In genomic region chr3:124034809-124035152, GRCh38 we compare ENCODE assay signal across 12 cellular contexts. TPM values are rescaled to one million over a fixed set of nuclear protein-coding genes. Genes with fewer than 3 reads are reported as not detected.
A peak's percentile ranks its signal among the peaks of the same experiment; 100 is the strongest.
DNase-seq lines count a peak whose midpoint lies in the region; ATAC-seq, FAIRE-seq and TF ChIP-seq lines count a peak whose summit lies in the region.
"Had no signal": no experiment of that assay in that cellular context is flagged by ENCODE, and none has a peak within 500 bp of the region (broad histone marks: within the 10 kb centered on the region; RNA-seq: fewer than 3 reads in every experiment).

No MANE protein-coding gene starts in this region.

- H3K4me1 Mint-ChIP-seq in chondrocyte (ENCODE audit: low read depth) (peaks cover 23% of the 10 kb centered on the region), nephron (peaks cover 20% of the 10 kb centered on the region)

- H3K36me3 Mint-ChIP-seq in chondrocyte (ENCODE audit: low read depth), result no peaks in the 10 kb centered on the region
- H3K36me3 Mint-ChIP-seq in nephron (ENCODE audit: low read depth), result no peaks in the 10 kb centered on the region

- no peaks in the 10 kb centered on the region for H3K36me3 ChIP-seq in liver (ENCODE audit: control insufficient read depth in 4 of 4, insufficient read depth in 3 of 4, low read depth in 1 of 4, low read length in 3 of 4)
- H3K36me3 ChIP-seq in HepG2 (replicated peaks in 1 of 2; ENCODE audit: control insufficient read depth in 1 of 2, insufficient read depth in 2 of 2, low read length in 2 of 2), result no peaks in the 10 kb centered on the region
- H3K36me3 ChIP-seq in aorta (ENCODE audit: control insufficient read depth in 1 of 2, insufficient read depth in 2 of 2, low read length in 1 of 2), result no peaks in the 10 kb centered on the region

- no peak for TF ChIP-seq EP300 in HepG2 (IDR thresholded peaks at IDR 0.05; ENCODE audit: low read depth in 2 of 2, low read length in 2 of 2)
- no peak for TF ChIP-seq EP300 in HepG2 (CRISPR knock-in tag; IDR thresholded peaks at IDR 0.05; ENCODE audit: borderline replicate concordance)

- H3K4me3 ChIP-seq in liver (ENCODE audit: low read depth in 1 of 3, low read length in 3 of 3), result peak overlapping the region in 1 of 3 donors; percentile 79
- H3K4me3 ChIP-seq in HepG2 (replicated peaks in 1 of 3; ENCODE audit: insufficient read depth in 1 of 3, low read depth in 2 of 3, low read length in 3 of 3), result no peak overlapping the region
- H3K4me3 ChIP-seq in aorta (ENCODE audit: low read length in 2 of 2), result peak overlapping the region; percentile 93 to 99

- no peaks in the 10 kb centered on the region for H3K79me2 ChIP-seq in HepG2 (ENCODE audit: insufficient read depth, low read length)

- CTCF ChIA-PET in HepG2 (lab: Yijun Ruan, JAX; ENCODE audit: low intra/inter-chr PET ratio, low total read pairs), result no interaction called here

- intact Hi-C loops in HepG2 (cut with micrococcal nuclease; ENCODE audit: unreplicated experiment) (loop anchor here (5.0 kb wide), 1 partner anchor 43 kb away; no protein-coding TSS in a partner anchor), aorta (cut with DNase I) (loop anchor here (1.0 to 5.0 kb wide), 4 partner anchors 43 to 248 kb away; no protein-coding TSS in a partner anchor)

- H3K27ac Mint-ChIP-seq in chondrocyte (ENCODE audit: unreplicated experiment) (no peak overlapping the region), nephron (peak overlapping the region; percentile 58 to 97 (median 72))

- peak overlapping the region; percentile 84 for H3K4me3 Mint-ChIP-seq in chondrocyte (ENCODE audit: unreplicated experiment)
- peak overlapping the region; percentile 90 to 97 (median 91) for H3K4me3 Mint-ChIP-seq in nephron

- peaks cover 2 to 15% (median 9%) of the 10 kb centered on the region in 4 donors for H3K4me1 ChIP-seq in liver (ENCODE audit: control insufficient read depth in 4 of 4, insufficient read depth in 4 of 4, low read length in 3 of 4)
- H3K4me1 ChIP-seq in HepG2 (ENCODE audit: insufficient read depth, low read length), result peaks cover 6% of the 10 kb centered on the region
- H3K4me1 ChIP-seq in aorta (ENCODE audit: control insufficient read depth in 1 of 2, insufficient read depth in 2 of 2, low read length in 2 of 2), result peaks cover 0 to 5% of the 10 kb centered on the region in 2 donors

- no peak overlapping the region for H3K9ac ChIP-seq in liver (ENCODE audit: low read depth in 1 of 2, low read length in 2 of 2)
- no peak overlapping the region for H3K9ac ChIP-seq in HepG2 (ENCODE audit: insufficient read depth, low read depth, low read length)

- in situ Hi-C loops in HepG2 (cut with HindIII; ENCODE audit: extremely low pct_ligation_motif_present, low pct_unique_long_range_greater_than_20kb), result no loop called here

- H3K4me2 ChIP-seq in HepG2 (ENCODE audit: low read depth, low read length), result no peak overlapping the region

- POLR2A ChIA-PET in HepG2 (lab: Yijun Ruan, JAX), result no interaction called here

- DNase-seq in HepG2 (ENCODE audit: low spot score) (no peak), chondrocyte (ENCODE audit: low spot score) (no peak), aorta (no peak), HUDEP-2 (lab: John Stamatoyannopoulos, UW; ENCODE audit: unreplicated experiment in 76 of 76) (no peak), iPS-NIHi7 (ENCODE audit: extremely low spot score) (no peak)
- DNase-seq: HCEC 1CT, NCI-H1930 had no signal

- FAIRE-seq in HepG2 (lab: Jason Lieb, UNC), result no peak

- H3K27me3 Mint-ChIP-seq in chondrocyte (ENCODE audit: low read depth) (peaks cover 5% of the 10 kb centered on the region), nephron (ENCODE audit: low read depth) (no peaks in the 10 kb centered on the region)

- no peak overlapping the region for H2AFZ ChIP-seq in HepG2 (ENCODE audit: low read length)

- TF ChIP-seq RAD21 in liver (IDR thresholded peaks at IDR 0.05) (no peak), HepG2 (CRISPR knock-in tag; IDR thresholded peaks at IDR 0.05) (no peak)

- H3K9me3 ChIP-seq in liver (ENCODE audit: control insufficient read depth in 4 of 4, low read length in 3 of 4) (no peaks in the 10 kb centered on the region), HepG2 (ENCODE audit: low read length) (no peaks in the 10 kb centered on the region), aorta (ENCODE audit: control insufficient read depth, low read length) (no peaks in the 10 kb centered on the region)

- no peak for TF ChIP-seq CTCF in liver (IDR thresholded peaks at IDR 0.05; ENCODE audit: low read depth, low read length, missing input control)
- TF ChIP-seq CTCF in HepG2 (CRISPR knock-in tag; IDR thresholded peaks at IDR 0.05), result no peak
- TF ChIP-seq CTCF in chondrocyte (IDR thresholded peaks at IDR 0.05), result no peak
- TF ChIP-seq CTCF in nephron (IDR thresholded peaks at IDR 0.05; ENCODE audit: unreplicated experiment in 3 of 3), result no peak

- H3K9me3 Mint-ChIP-seq in chondrocyte (ENCODE audit: low read depth) (no peaks in the 10 kb centered on the region), nephron (no peaks in the 10 kb centered on the region)

- no TSS peak for BruUV-seq in HepG2 (replicated peaks; lab: Mats Ljungman, UMichigan)

- ATAC-seq in HepG2 (no peak), aorta (ENCODE audit: low FRiP score) (no peak), GM19351 (IDR thresholded peaks at IDR 0.05; ENCODE audit: unreplicated experiment) (no peak)

- no peak for TF ChIP-seq POLR2A in HepG2 (IDR thresholded peaks at IDR 0.05; ENCODE audit: insufficient read depth in 1 of 2, low read depth in 2 of 2, low read length in 2 of 2)

- no peak overlapping the region for H3K27ac ChIP-seq in liver (ENCODE audit: low read depth in 1 of 2, low read length in 2 of 2)
- H3K27ac ChIP-seq in HepG2 (ENCODE audit: extremely low read length, insufficient read depth, low read length), result no peak overlapping the region
- H3K27ac ChIP-seq in aorta (ENCODE audit: low read depth in 1 of 2, low read length in 2 of 2), result peak overlapping the region; percentile 57 to 88

- WGBS in liver, result 28% methylated on average over 2 of the region's 2 CpGs
- 5% methylated on average over 2 of the region's 2 CpGs for WGBS in HepG2 (ENCODE audit: low lambda C conversion rate)
- WGBS in aorta, 2 donors, result 7 to 8% methylated on average over 2 of the region's 2 CpGs

- H4K20me1 ChIP-seq in HepG2 (ENCODE audit: insufficient read depth, low read length), result no peaks in the 10 kb centered on the region

- H3K27me3 ChIP-seq in liver (ENCODE audit: control insufficient read depth in 4 of 4, insufficient read depth in 4 of 4, low read length in 3 of 4), result peaks cover 0 to 7% (median 0%) of the 10 kb centered on the region in 4 donors
- H3K27me3 ChIP-seq in HepG2 (ENCODE audit: control insufficient read depth in 1 of 2, insufficient read depth in 2 of 2, low read length in 2 of 2), result peaks cover 0 to 43% of the 10 kb centered on the region in 2 experiments
- no peaks in the 10 kb centered on the region for H3K27me3 ChIP-seq in aorta (ENCODE audit: control insufficient read depth in 1 of 2, insufficient read depth in 2 of 2, low read length in 1 of 2)

RNA-seq across cellular contexts. Expression of gene KALRN, which starts 1.6 kb away (rescaled TPM):
- 10 to 100 TPM; 15.7 to 37.6 TPM for total RNA-seq in liver
- polyA plus RNA-seq in liver, result 1 to 10 TPM; 7.6 to 8.2 TPM
- total RNA-seq in HepG2 (2016; rRNA removed; fragmentation: Illumina TruSeq; extraction: Trizol), result 14.1 and 16.2 TPM in 2 replicates
- total RNA-seq in HepG2 (2016; cell fraction: cytosol; rRNA removed; fragmentation: Illumina TruSeq; extraction: Trizol; ENCODE audit: low read depth), result 2.9 and 3.6 TPM in 2 replicates
- 10.9 and 14.2 TPM in 2 replicates for total RNA-seq in HepG2 (2016; cell fraction: insoluble cytoplasmic fraction; rRNA removed; fragmentation: Illumina TruSeq; extraction: Trizol)
- total RNA-seq in HepG2 (2016; cell fraction: membrane; rRNA removed; fragmentation: Illumina TruSeq; extraction: Trizol), result 8.8 and 11.1 TPM in 2 replicates
- 15.6 and 17.5 TPM in 2 replicates for total RNA-seq in HepG2 (2016; cell fraction: nucleus; rRNA removed; fragmentation: Illumina TruSeq; extraction: Trizol)
- 21.4 and 31.8 TPM in 2 replicates for polyA plus RNA-seq in HepG2 (2011; rRNA removed)
- 18.1 and 18.6 TPM in 2 replicates for polyA plus RNA-seq in HepG2 (2011; cell fraction: cytosol; rRNA removed)
- 27.4 and 33.1 TPM in 2 replicates for polyA plus RNA-seq in HepG2 (2011; cell fraction: nucleus; rRNA removed)
- polyA plus RNA-seq in HepG2 (2012), result 26.5 and 28.0 TPM in 2 replicates
- polyA plus RNA-seq in HepG2 (2016; cell fraction: cytosol; fragmentation: Illumina TruSeq; extraction: Trizol; ENCODE audit: low read depth), result 2.1 TPM in 2 replicates
- 12.1 and 13.3 TPM in 2 replicates for polyA plus RNA-seq in HepG2 (2016; cell fraction: insoluble cytoplasmic fraction; fragmentation: Illumina TruSeq; extraction: Trizol; ENCODE audit: low read depth)
- 4.2 and 5.1 TPM in 2 replicates for polyA plus RNA-seq in HepG2 (2016; cell fraction: membrane; fragmentation: Illumina TruSeq; extraction: Trizol; ENCODE audit: low read depth)
- polyA plus RNA-seq in HepG2 (2016; cell fraction: nucleus; fragmentation: Illumina TruSeq; extraction: Trizol; ENCODE audit: insufficient read depth, low read depth), result 9.6 and 10.2 TPM in 2 replicates
- 0.19 and 25.8 TPM in 2 replicates for polyA minus RNA-seq in HepG2 (2011; rRNA and poly(A)+ RNA removed; ENCODE audit: low replicate concordance)
- polyA minus RNA-seq in HepG2 (2011; cell fraction: cytosol; rRNA and poly(A)+ RNA removed), result 7.8 and 12.8 TPM in 2 replicates
- 50.6 and 73.4 TPM in 2 replicates for polyA minus RNA-seq in HepG2 (2011; cell fraction: nucleus; rRNA and poly(A)+ RNA removed)
- total RNA-seq in chondrocyte, result 27.1 to 38.4 TPM (median 31.9 TPM) in 3 replicates
- 100 to 1,000 TPM; 257 to 436 TPM for total RNA-seq in aorta
- 10 to 100 TPM; 32.6 to 46.4 TPM for polyA plus RNA-seq in aorta

RNA-seq across cellular contexts. Expression of gene ROPN1, which starts 42.9 kb away (rescaled TPM):
- total RNA-seq in liver (not detected), HepG2 (2016; rRNA removed; fragmentation: Illumina TruSeq; extraction: Trizol) (not detected in 2 replicates), chondrocyte (not detected in 3 replicates), aorta (not detected)
- polyA plus RNA-seq in liver (not detected), HepG2 (2011; rRNA removed) (not detected in 2 replicates), aorta (not detected)
- not detected in 2 replicates for total RNA-seq in HepG2 (2016; cell fraction: cytosol; rRNA removed; fragmentation: Illumina TruSeq; extraction: Trizol; ENCODE audit: low read depth)
- total RNA-seq in HepG2 (2016; cell fraction: insoluble cytoplasmic fraction; rRNA removed; fragmentation: Illumina TruSeq; extraction: Trizol), result not detected in 2 replicates
- not detected in 2 replicates for total RNA-seq in HepG2 (2016; cell fraction: membrane; rRNA removed; fragmentation: Illumina TruSeq; extraction: Trizol)
- not detected in 2 replicates for total RNA-seq in HepG2 (2016; cell fraction: nucleus; rRNA removed; fragmentation: Illumina TruSeq; extraction: Trizol)
- not detected in 2 replicates for polyA plus RNA-seq in HepG2 (2011; cell fraction: cytosol; rRNA removed)
- polyA plus RNA-seq in HepG2 (2011; cell fraction: nucleus; rRNA removed), result not detected in 2 replicates
- not detected in 2 replicates for polyA plus RNA-seq in HepG2 (2012)
- polyA plus RNA-seq in HepG2 (2016; cell fraction: cytosol; fragmentation: Illumina TruSeq; extraction: Trizol; ENCODE audit: low read depth), result not detected in 2 replicates
- polyA plus RNA-seq in HepG2 (2016; cell fraction: insoluble cytoplasmic fraction; fragmentation: Illumina TruSeq; extraction: Trizol; ENCODE audit: low read depth), result not detected in 2 replicates
- polyA plus RNA-seq in HepG2 (2016; cell fraction: membrane; fragmentation: Illumina TruSeq; extraction: Trizol; ENCODE audit: low read depth), result not detected in 2 replicates
- not detected in 2 replicates for polyA plus RNA-seq in HepG2 (2016; cell fraction: nucleus; fragmentation: Illumina TruSeq; extraction: Trizol; ENCODE audit: insufficient read depth, low read depth)
- polyA minus RNA-seq in HepG2 (2011; rRNA and poly(A)+ RNA removed; ENCODE audit: low replicate concordance), result not detected in 2 replicates
- polyA minus RNA-seq in HepG2 (2011; cell fraction: cytosol; rRNA and poly(A)+ RNA removed), result not detected in 2 replicates
- not detected in 2 replicates for polyA minus RNA-seq in HepG2 (2011; cell fraction: nucleus; rRNA and poly(A)+ RNA removed)
- total RNA-seq: activated CD8-positive, alpha-beta memory T cell treated with anti-CD3 and anti-CD28 coated beads for 36 hours; posterior vena cava had no signal

Comparison
In these comparisons a context has a peak if more than half of its experiments do, and no peak if none do; other contexts are left out.
1. H3K27ac ChIP-seq: peak in aorta (2 of 2); none in liver (0 of 2) and HepG2 (single experiment).
2. H3K4me3 ChIP-seq: peak in aorta (2 of 2); none in HepG2 (0 of 3).